ENCODE assay signal across 36 cellular contexts in genomic region chr7:131267631-131268030, GRCh38.
"Had no signal": no experiment of that assay in that cellular context is flagged by ENCODE, and none has a peak within 500 bp of the region (broad histone marks: within the 10 kb centered on the region; RNA-seq: fewer than 3 reads in every experiment).

No MANE protein-coding gene starts in this region.

- H3K4me1 Mint-ChIP-seq: activated CD4-positive, alpha-beta T cell treated with anti-CD3 and anti-CD28 coated beads, Interleukin-2, amount 10 ng/mL, durations not matched to agents 24 days and 14 days; activated naive CD8-positive, alpha-beta T cell treated with anti-CD3 and anti-CD28 coated beads, Interleukin-2, amount 10 ng/mL, durations not matched to agents 7 days and 5 days; activated naive CD8-positive, alpha-beta T cell treated with anti-CD3 and anti-CD28 coated beads, Interleukin-2, amount 50 U/mL, for 24 hours; activated T-helper 17 cell treated with anti-CD3 and anti-CD28 coated beads, Interleukin-2, amount 50 U/mL, for 72 hours; brain; central memory CD8-positive, alpha-beta T cell had no signal

- H3K9me3 ChIP-seq: ascending aorta had no signal

- H3K4me1 ChIP-seq: ascending aorta had no signal

- H3K27ac Mint-ChIP-seq: activated B cell treated with CpG ODN at 0.5 μM for 24 hours; activated CD4-positive, alpha-beta memory T cell treated with anti-CD3 and anti-CD28 coated beads for 36 hours; activated CD4-positive, alpha-beta T cell treated with anti-CD3 and anti-CD28 coated beads, Interleukin-2, amount 10 ng/mL, durations not matched to agents 24 days and 14 days; activated CD8-positive, alpha-beta T cell treated with anti-CD3 and anti-CD28 coated beads for 36 hours; activated naive CD4-positive, alpha-beta T cell treated with anti-CD3 and anti-CD28 coated beads for 36 hours; activated naive CD8-positive, alpha-beta T cell; activated naive CD8-positive, alpha-beta T cell treated with anti-CD3 and anti-CD28 coated beads, Interleukin-2, amount 10 ng/mL, durations not matched to agents 7 days and 5 days; activated naive CD8-positive, alpha-beta T cell treated with anti-CD3 and anti-CD28 coated beads, Interleukin-2, amount 50 U/mL, for 24 hours; activated T-cell treated with anti-CD3 and anti-CD28 coated beads, Interleukin-2, amount 50 U/mL, for 72 hours; activated T-helper 1 cell treated with anti-CD3 and anti-CD28 coated beads, Interleukin-12 subunit alpha, Interleukin-12 subunit beta, Interleukin-2, Interleukin-4 antibody, amounts not matched to agents 30 ng/mL and 10 ng/mL and 1 ng/mL, durations not matched to agents 14 hours and 24 hours and 36 hours; activated T-helper 17 cell treated with anti-CD3 and anti-CD28 coated beads, Interleukin-2, amount 50 U/mL, for 72 hours; brain; T-helper 1 cell treated with Interleukin-12 subunit alpha and Interleukin-12 subunit beta and Interleukin-4 antibody, amounts not matched to agents 30 μg/mL and 1 μg/mL, for 36 hours; T-helper 2 cell treated with Interferon-gamma antibody and Interleukin-4, amounts not matched to agents 5 μg/mL and 100 μg/mL, for 36 hours had no signal

- H3K27me3 Mint-ChIP-seq: activated B cell treated with CpG ODN at 0.5 μM for 24 hours; activated naive CD8-positive, alpha-beta T cell; activated T-helper 17 cell treated with anti-CD3 and anti-CD28 coated beads, Interleukin-2, amount 50 U/mL, for 72 hours; central memory CD8-positive, alpha-beta T cell had no signal

- H3K9me3 Mint-ChIP-seq: activated CD4-positive, alpha-beta memory T cell treated with anti-CD3 and anti-CD28 coated beads for 36 hours; activated naive CD8-positive, alpha-beta T cell treated with anti-CD3 and anti-CD28 coated beads, Interleukin-2, amount 50 U/mL, for 24 hours; activated T-cell treated with anti-CD3 and anti-CD28 coated beads, Interleukin-2, amount 50 U/mL, for 4 hours; activated T-helper 17 cell treated with anti-CD3 and anti-CD28 coated beads, Interleukin-2, amount 50 U/mL, for 72 hours had no signal

- H3K36me3 ChIP-seq: ascending aorta, cardiac muscle cell had no signal

- DNase-seq: activated B cell treated with CpG ODN at 0.5 μM for 24 hours; activated CD4-positive, alpha-beta memory T cell treated with anti-CD3 and anti-CD28 coated beads for 36 hours; activated CD4-positive, alpha-beta T cell treated with anti-CD3 and anti-CD28 coated beads for 4 hours; activated CD4-positive, alpha-beta T cell treated with anti-CD3 and anti-CD28 coated beads, Interleukin-2, amount 10 ng/mL, durations not matched to agents 24 days and 14 days; activated CD4-positive, alpha-beta T cell treated with anti-CD3 and anti-CD28 coated beads, Interleukin-2, amount 50 U/mL, for 1 hour; activated CD4-positive, alpha-beta T cell treated with anti-CD3 and anti-CD28 coated beads, Interleukin-2, amount 50 U/mL, for 4 hours; activated CD4-positive, CD25-positive, alpha-beta regulatory T cell treated with anti-CD3 and anti-CD28 coated beads, Interleukin-2, amount 50 U/mL, for 72 hours; activated CD8-positive, alpha-beta memory T cell treated with anti-CD3 and anti-CD28 coated beads, Interleukin-2, amount 50 U/mL, for 4 hours; activated CD8-positive, alpha-beta T cell treated with anti-CD3 and anti-CD28 coated beads for 36 hours; activated effector memory CD4-positive, alpha-beta T cell treated with anti-CD3 and anti-CD28 coated beads, Interleukin-2, amount 50 U/mL, for 16 hours; activated gamma-delta T cell treated with Interleukin-2 at 50 U/mL for 16 hours; activated naive CD4-positive, alpha-beta T cell; activated naive CD4-positive, alpha-beta T cell treated with anti-CD3 and anti-CD28 coated beads for 36 hours; activated naive CD4-positive, alpha-beta T cell treated with anti-CD3 and anti-CD28 coated beads, Interleukin-2, amount 50 U/mL, for 16 hours; activated naive CD8-positive, alpha-beta T cell treated with anti-CD3 and anti-CD28 coated beads, Interleukin-2, amount 10 ng/mL, durations not matched to agents 7 days and 5 days; activated naive CD8-positive, alpha-beta T cell treated with anti-CD3 and anti-CD28 coated beads, Interleukin-2, amount 50 U/mL, for 24 hours; activated T-cell treated with anti-CD3 and anti-CD28 coated beads for 4 hours; activated T-cell treated with anti-CD3 and anti-CD28 coated beads, Interleukin-2, amount 50 U/mL, for 1 hour; activated T-cell treated with anti-CD3 and anti-CD28 coated beads, Interleukin-2, amount 50 U/mL, for 4 hours; activated T-cell treated with anti-CD3 and anti-CD28 coated beads, Interleukin-2, amount 50 U/mL, for 72 hours; amygdala; anterior cingulate cortex; caudate nucleus; T-helper 1 cell; T-helper 2 cell; T-helper 9 cell had no signal

- H3K4me3 Mint-ChIP-seq: activated B cell treated with CpG ODN at 0.5 μM for 24 hours; activated CD4-positive, alpha-beta memory T cell treated with anti-CD3 and anti-CD28 coated beads for 36 hours; activated CD4-positive, alpha-beta T cell treated with anti-CD3 and anti-CD28 coated beads, Interleukin-2, amount 10 ng/mL, durations not matched to agents 24 days and 14 days; activated CD8-positive, alpha-beta T cell treated with anti-CD3 and anti-CD28 coated beads for 36 hours; activated naive CD4-positive, alpha-beta T cell treated with anti-CD3 and anti-CD28 coated beads for 36 hours; activated naive CD8-positive, alpha-beta T cell; activated naive CD8-positive, alpha-beta T cell treated with anti-CD3 and anti-CD28 coated beads, Interleukin-2, amount 10 ng/mL, durations not matched to agents 7 days and 5 days; activated naive CD8-positive, alpha-beta T cell treated with anti-CD3 and anti-CD28 coated beads, Interleukin-2, amount 50 U/mL, for 24 hours; activated T-cell treated with anti-CD3 and anti-CD28 coated beads, Interleukin-2, amount 50 U/mL, for 4 hours; activated T-cell treated with anti-CD3 and anti-CD28 coated beads, Interleukin-2, amount 50 U/mL, for 72 hours; activated T-helper 1 cell treated with anti-CD3 and anti-CD28 coated beads, Interleukin-12 subunit alpha, Interleukin-12 subunit beta, Interleukin-2, Interleukin-4 antibody, amounts not matched to agents 30 ng/mL and 10 ng/mL and 1 ng/mL, durations not matched to agents 14 hours and 24 hours and 36 hours; activated T-helper 17 cell treated with anti-CD3 and anti-CD28 coated beads, Interleukin-2, amount 50 U/mL, for 72 hours; brain; central memory CD8-positive, alpha-beta T cell; T-helper 1 cell treated with Interleukin-12 subunit alpha and Interleukin-12 subunit beta and Interleukin-4 antibody, amounts not matched to agents 30 μg/mL and 1 μg/mL, for 36 hours; T-helper 2 cell treated with Interferon-gamma antibody and Interleukin-4, amounts not matched to agents 5 μg/mL and 100 μg/mL, for 36 hours had no signal

- H3K27me3 ChIP-seq: ascending aorta, cardiac muscle cell had no signal

- ATAC-seq: activated CD8-positive, alpha-beta T cell treated with anti-CD3 and anti-CD28 coated beads for 36 hours; activated naive CD8-positive, alpha-beta T cell treated with anti-CD3 and anti-CD28 coated beads, Interleukin-2, amount 50 U/mL, for 24 hours; activated T-cell treated with anti-CD3 and anti-CD28 coated beads, Interleukin-2, amount 50 U/mL, for 4 hours; activated T-cell treated with anti-CD3 and anti-CD28 coated beads, Interleukin-2, amount 50 U/mL, for 72 hours; activated T-helper 17 cell treated with anti-CD3 and anti-CD28 coated beads, Interleukin-2, amount 50 U/mL, for 72 hours had no signal

- H3K27ac ChIP-seq: ascending aorta, cardiac muscle cell, VCaP had no signal

- H3K4me3 ChIP-seq: ascending aorta, cardiac muscle cell had no signal

- H3K36me3 Mint-ChIP-seq: activated CD4-positive, alpha-beta memory T cell treated with anti-CD3 and anti-CD28 coated beads for 36 hours; activated naive CD8-positive, alpha-beta T cell; brain had no signal
